7 cellular contexts compared by ENCODE assay signal in the genomic region with DNA sequence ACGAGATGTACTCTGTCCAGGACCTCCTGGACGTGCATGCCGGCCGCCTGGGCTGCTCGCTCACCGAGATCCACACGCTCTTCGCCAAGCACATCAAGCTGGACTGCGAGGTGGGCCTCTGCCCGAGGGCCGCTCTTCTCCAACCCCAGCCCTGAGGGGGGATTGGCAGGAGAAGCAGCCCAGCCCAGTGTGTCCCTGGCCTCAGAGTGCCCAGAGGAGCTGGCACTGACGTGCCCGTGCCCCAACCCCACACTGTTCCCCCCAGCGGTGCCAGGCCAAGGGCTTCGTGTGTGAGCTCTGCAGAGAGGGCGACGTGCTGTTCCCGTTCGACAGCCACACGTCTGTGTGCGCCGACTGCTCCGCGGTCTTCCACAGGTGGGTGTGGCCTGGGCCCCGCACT.
"Had no signal": no experiment of that assay in that cellular context is flagged by ENCODE, and none has a peak within 500 bp of the region (broad histone marks: within the 10 kb centered on the region; RNA-seq: fewer than 3 reads in every experiment).

No MANE protein-coding gene starts in this region.

- H2AFZ ChIP-seq: GM23248 had no signal

- FAIRE-seq: H54, HTR-8/SVneo had no signal

- DNase-seq: GM23248, GOT3, H9, HCEC 1CT, KBM-7 had no signal

- H3K4me3 ChIP-seq: GM23248 had no signal

- H3K9ac ChIP-seq: GM23248 had no signal

- H3K27ac ChIP-seq: GM23248 had no signal
